ENCODE assay signal across 35 cellular contexts in genomic region chr21:30880914-30881313, GRCh38. TPM values are rescaled to one million over a fixed set of nuclear protein-coding genes. Genes with fewer than 3 reads are reported as not detected.
"Had no signal": no experiment of that assay in that cellular context is flagged by ENCODE, and none has a peak within 500 bp of the region (broad histone marks: within the 10 kb centered on the region; RNA-seq: fewer than 3 reads in every experiment).

No MANE protein-coding gene starts in this region.

- FAIRE-seq: RCC 7860 had no signal

- H3K36me3 ChIP-seq: ascending aorta, cardiac muscle cell, WERI-Rb-1 had no signal

- H3K4me1 Mint-ChIP-seq: activated CD4-positive, alpha-beta memory T cell treated with anti-CD3 and anti-CD28 coated beads, Interleukin-2, amount 10 ng/mL, durations not matched to agents 7 days and 5 days; activated CD8-positive, alpha-beta memory T cell treated with anti-CD3 and anti-CD28 coated beads, Interleukin-2, amount 10 ng/mL, durations not matched to agents 7 days and 5 days; activated naive CD4-positive, alpha-beta T cell treated with anti-CD3 and anti-CD28 coated beads, Interleukin-2, amount 10 ng/mL, durations not matched to agents 7 days and 5 days; central memory CD8-positive, alpha-beta T cell had no signal

- DNase-seq: activated CD4-positive, alpha-beta memory T cell treated with anti-CD3 and anti-CD28 coated beads, Interleukin-2, amount 10 ng/mL, durations not matched to agents 7 days and 5 days; activated CD4-positive, alpha-beta T cell treated with anti-CD3 and anti-CD28 coated beads for 1 hour; activated CD4-positive, alpha-beta T cell treated with anti-CD3 and anti-CD28 coated beads for 48 hours; activated CD4-positive, CD25-positive, alpha-beta regulatory T cell; activated CD8-positive, alpha-beta memory T cell treated with anti-CD3 and anti-CD28 coated beads for 24 hours; activated CD8-positive, alpha-beta memory T cell treated with anti-CD3 and anti-CD28 coated beads, Interleukin-2, amount 10 ng/mL, durations not matched to agents 7 days and 5 days; activated CD8-positive, alpha-beta memory T cell treated with anti-CD3 and anti-CD28 coated beads, Interleukin-2, amount 50 U/mL, for 48 hours; activated effector memory CD4-positive, alpha-beta T cell treated with Interleukin-2 at 50 U/mL for 16 hours; activated naive CD4-positive, alpha-beta T cell treated with anti-CD3 and anti-CD28 coated beads, Interleukin-2, amount 10 ng/mL, durations not matched to agents 7 days and 5 days; activated T-cell treated with anti-CD3 and anti-CD28 coated beads, Interleukin-2, amount 50 U/mL, for 48 hours; amniotic stem cell; Karpas-422; KBM-7; NCI-H1105; NCI-H1417 treated with DMSO at 0.1 percent for 48 hours; NCI-H187; NCI-H2081; NCI-H226; NCI-H524 treated with DMSO at 0.1 percent for 48 hours; PC-9; Right ventricle myocardium superior; SW 1271; T-helper 1 cell; T-helper 2 cell; T-helper 9 cell; WERI-Rb-1 had no signal

- H3K4me3 ChIP-seq: ascending aorta, cardiac muscle cell, PC-9 had no signal

- H3K27ac ChIP-seq: ascending aorta, cardiac muscle cell, PC-9, RWPE1, WERI-Rb-1 had no signal

- H3K9me3 ChIP-seq: ascending aorta had no signal

- H3K9me3 Mint-ChIP-seq: activated CD4-positive, alpha-beta memory T cell treated with anti-CD3 and anti-CD28 coated beads, Interleukin-2, amount 10 ng/mL, durations not matched to agents 7 days and 5 days; activated naive CD4-positive, alpha-beta T cell treated with anti-CD3 and anti-CD28 coated beads, Interleukin-2, amount 10 ng/mL, durations not matched to agents 7 days and 5 days; central memory CD8-positive, alpha-beta T cell had no signal

- H3K4me1 ChIP-seq: ascending aorta had no signal

- H3K36me3 Mint-ChIP-seq: activated CD8-positive, alpha-beta memory T cell treated with anti-CD3 and anti-CD28 coated beads, Interleukin-2, amount 10 ng/mL, durations not matched to agents 7 days and 5 days; activated naive CD4-positive, alpha-beta T cell treated with anti-CD3 and anti-CD28 coated beads, Interleukin-2, amount 10 ng/mL, durations not matched to agents 7 days and 5 days; activated naive CD8-positive, alpha-beta T cell had no signal

- H3K27ac Mint-ChIP-seq: activated CD4-positive, alpha-beta memory T cell treated with anti-CD3 and anti-CD28 coated beads, Interleukin-2, amount 10 ng/mL, durations not matched to agents 7 days and 5 days; activated CD8-positive, alpha-beta memory T cell treated with anti-CD3 and anti-CD28 coated beads, Interleukin-2, amount 10 ng/mL, durations not matched to agents 7 days and 5 days; activated naive CD4-positive, alpha-beta T cell treated with anti-CD3 and anti-CD28 coated beads, Interleukin-2, amount 10 ng/mL, durations not matched to agents 7 days and 5 days; activated naive CD8-positive, alpha-beta T cell had no signal

- H3K4me3 Mint-ChIP-seq: activated CD4-positive, alpha-beta memory T cell treated with anti-CD3 and anti-CD28 coated beads, Interleukin-2, amount 10 ng/mL, durations not matched to agents 7 days and 5 days; activated CD8-positive, alpha-beta memory T cell treated with anti-CD3 and anti-CD28 coated beads, Interleukin-2, amount 10 ng/mL, durations not matched to agents 7 days and 5 days; activated naive CD4-positive, alpha-beta T cell treated with anti-CD3 and anti-CD28 coated beads, Interleukin-2, amount 10 ng/mL, durations not matched to agents 7 days and 5 days; activated naive CD8-positive, alpha-beta T cell; central memory CD8-positive, alpha-beta T cell had no signal

- ATAC-seq: activated CD8-positive, alpha-beta memory T cell treated with anti-CD3 and anti-CD28 coated beads, Interleukin-2, amount 10 ng/mL, durations not matched to agents 7 days and 5 days had no signal

RNA-seq across cellular contexts. Expression of gene KRTAP11-1, which starts 0.5 kb away (rescaled TPM):
- total RNA-seq: activated CD4-positive, alpha-beta memory T cell treated with anti-CD3 and anti-CD28 coated beads, Interleukin-2, amount 10 ng/mL, durations not matched to agents 7 days and 5 days; activated CD8-positive, alpha-beta memory T cell treated with anti-CD3 and anti-CD28 coated beads, Interleukin-2, amount 10 ng/mL, durations not matched to agents 7 days and 5 days; ascending aorta; cardiac muscle cell; MCF 10A; NCI-H460; OCI-LY7; PC-9; Right ventricle myocardium superior had no signal
- polyA plus RNA-seq: cardiac muscle cell had no signal

RNA-seq across cellular contexts. Expression of gene KRTAP7-1, which starts 51.4 kb away (rescaled TPM):
- total RNA-seq: activated CD4-positive, alpha-beta memory T cell treated with anti-CD3 and anti-CD28 coated beads, Interleukin-2, amount 10 ng/mL, durations not matched to agents 7 days and 5 days; activated CD8-positive, alpha-beta memory T cell treated with anti-CD3 and anti-CD28 coated beads, Interleukin-2, amount 10 ng/mL, durations not matched to agents 7 days and 5 days; ascending aorta; cardiac muscle cell; MCF 10A; NCI-H460; OCI-LY7; PC-9; Right ventricle myocardium superior had no signal
- polyA plus RNA-seq: cardiac muscle cell had no signal
